8 cellular contexts compared by ENCODE assay signal in the genomic region with DNA sequence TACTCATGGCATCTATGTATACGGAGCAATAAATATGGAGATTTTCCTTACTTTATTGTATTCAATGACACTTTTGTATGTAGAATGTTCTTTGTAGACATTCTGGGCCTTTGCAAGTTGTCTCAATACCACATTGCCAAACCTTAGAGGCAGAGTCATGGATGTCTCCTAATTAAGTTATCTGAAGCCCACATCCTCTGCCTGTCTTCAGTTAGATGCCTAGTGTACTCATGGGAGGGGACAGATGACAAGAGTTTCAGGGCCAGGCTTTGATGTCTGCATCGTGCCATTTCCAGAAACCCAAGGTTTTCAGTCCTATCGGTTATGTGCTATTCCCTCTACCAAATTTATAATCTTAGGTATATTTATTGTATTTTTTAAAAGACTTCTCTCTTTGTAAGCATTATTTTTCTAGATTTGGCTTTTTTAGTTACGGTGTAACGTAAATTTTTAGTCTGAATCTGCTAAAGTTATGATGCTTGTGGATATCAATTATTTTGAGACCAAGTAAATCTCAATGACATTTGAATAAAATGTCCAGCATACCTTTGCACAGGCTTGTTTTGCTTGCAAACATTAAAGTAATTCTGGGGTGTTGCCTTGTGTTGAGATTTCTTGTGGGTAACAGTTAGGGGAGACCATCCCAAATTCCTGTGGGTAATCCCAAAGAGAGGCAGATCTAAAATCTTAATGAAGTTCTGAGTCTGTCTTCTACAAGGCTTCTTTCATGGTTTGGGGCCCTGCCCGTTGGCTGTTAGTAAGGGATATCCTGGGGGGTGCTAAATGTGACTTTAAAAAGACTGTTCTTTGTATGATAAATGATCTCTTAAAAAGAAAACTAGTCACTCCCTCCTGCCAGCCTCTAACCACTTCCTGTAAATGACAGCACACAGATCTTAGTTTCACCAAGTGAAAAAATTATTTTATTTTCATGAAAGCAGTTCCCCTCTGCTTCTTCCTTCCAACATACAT. TPM values are rescaled to one million over a fixed set of nuclear protein-coding genes. Genes with fewer than 3 reads are reported as not detected.
A peak's percentile ranks its signal among the peaks of the same experiment; 100 is the strongest.
DNase-seq lines count a peak whose midpoint lies in the region; ATAC-seq, FAIRE-seq and TF ChIP-seq lines count a peak whose summit lies in the region.

No MANE protein-coding gene starts in this region.

- FAIRE-seq in D721Med (lab: Jason Lieb, UNC), result no peak

- peaks cover 0 to 3% of the 10 kb centered on the region in 2 donors for H3K36me3 Mint-ChIP-seq in CD4-positive, alpha-beta memory T cell
- H3K36me3 Mint-ChIP-seq in naive thymus-derived CD4-positive, alpha-beta T cell, result peaks cover 0 to 15% (median 0%) of the 10 kb centered on the region in 5 donors

- H3K4me3 Mint-ChIP-seq in CD4-positive, alpha-beta memory T cell, result peak overlapping the region; percentile 50 to 88 (median 70)
- peak overlapping the region; percentile 48 to 88 (median 76) for H3K4me3 Mint-ChIP-seq in naive thymus-derived CD4-positive, alpha-beta T cell

- intact Hi-C loops in CD4-positive, alpha-beta memory T cell (cut with micrococcal nuclease), result loop anchor here (1.0 to 10.0 kb wide), 3 partner anchors 9 to 202 kb away; partner anchors contain the start of gene AKIRIN1
- intact Hi-C loops in naive thymus-derived CD4-positive, alpha-beta T cell (cut with micrococcal nuclease), result loop anchor here (1.0 to 10.0 kb wide), 8 partner anchors 9 to 378 kb away; partner anchors contain the start of genes AKIRIN1 (in 2 of the 2) and PABPC4 (in 1 of the 2)

- no peaks in the 10 kb centered on the region for H3K9me3 ChIP-seq in CD4-positive, alpha-beta memory T cell (ENCODE audit: control insufficient read depth in 1 of 2, low read length in 2 of 2)
- no peaks in the 10 kb centered on the region for H3K9me3 ChIP-seq in naive thymus-derived CD4-positive, alpha-beta T cell (ENCODE audit: control insufficient read depth in 2 of 3, low read length in 3 of 3)

- TF ChIP-seq CTCF in astrocyte of the cerebellum (IDR thresholded peaks at IDR 0.05; ENCODE audit: low read depth, low read length, missing control alignments) (no peak), D721Med (IDR thresholded peaks at IDR 0.05; ENCODE audit: insufficient read depth, missing control alignments) (no peak)

- peak overlapping the region; percentile 91 to 96 (median 93) for H3K27ac Mint-ChIP-seq in CD4-positive, alpha-beta memory T cell
- H3K27ac Mint-ChIP-seq in naive thymus-derived CD4-positive, alpha-beta T cell, result peak overlapping the region; percentile 86 to 97 (median 95)

- H3K4me1 ChIP-seq in CD4-positive, alpha-beta memory T cell (ENCODE audit: insufficient read depth, low read length), result peaks cover 85% of the 10 kb centered on the region
- H3K4me1 ChIP-seq in naive thymus-derived CD4-positive, alpha-beta T cell (ENCODE audit: control insufficient read depth in 2 of 2, insufficient read depth in 2 of 2, low read length in 2 of 2), result peaks cover 53 to 58% of the 10 kb centered on the region in 2 donors

- H3K27me3 ChIP-seq in CD4-positive, alpha-beta memory T cell (ENCODE audit: insufficient read depth, low read length), result no peaks in the 10 kb centered on the region
- no peaks in the 10 kb centered on the region for H3K27me3 ChIP-seq in naive thymus-derived CD4-positive, alpha-beta T cell (ENCODE audit: control insufficient read depth in 2 of 2, insufficient read depth in 2 of 2, low read length in 2 of 2)

- no peaks in the 10 kb centered on the region for H3K36me3 ChIP-seq in CD4-positive, alpha-beta memory T cell (ENCODE audit: insufficient read depth, low read length)
- H3K36me3 ChIP-seq in naive thymus-derived CD4-positive, alpha-beta T cell (ENCODE audit: control insufficient read depth in 2 of 3, insufficient read depth in 3 of 3, low read length in 3 of 3), result no peaks in the 10 kb centered on the region

- H3K4me3 ChIP-seq in CD4-positive, alpha-beta memory T cell (ENCODE audit: low read length in 2 of 2), result peak overlapping the region; percentile 17 to 28
- H3K4me3 ChIP-seq in astrocyte of the cerebellum (ENCODE audit: low read depth, low read length), result no peak overlapping the region
- peak overlapping the region; percentile 62 for H3K4me3 ChIP-seq in naive thymus-derived CD4-positive, alpha-beta T cell (ENCODE audit: low read length)

- peak; percentile 77 to 89 (median 85) for DNase-seq in CD4-positive, alpha-beta memory T cell
- DNase-seq in SKM-1 treated with dmso at 0.1 percent for 144 hours (lab: John Stamatoyannopoulos, UW; ENCODE audit: unreplicated experiment) (peak; percentile 59), astrocyte of the cerebellum (ENCODE audit: low read depth) (peak; percentile 82), D721Med (ENCODE audit: insufficient read length, low spot score) (no peak), HuH-7 (ENCODE audit: low spot score) (no peak), left lobe of liver (ENCODE audit: low spot score) (no peak)
- peak in 7 of 9 donors; percentile 73 to 90 (median 89) for DNase-seq in naive thymus-derived CD4-positive, alpha-beta T cell

- peak overlapping the region; percentile 55 for H3K27ac ChIP-seq in CD4-positive, alpha-beta memory T cell (ENCODE audit: low read depth, low read length)
- H3K27ac ChIP-seq in naive thymus-derived CD4-positive, alpha-beta T cell (ENCODE audit: low read depth, low read length), result peak overlapping the region; percentile 78

- no peaks in the 10 kb centered on the region for H3K27me3 Mint-ChIP-seq in CD4-positive, alpha-beta memory T cell
- no peaks in the 10 kb centered on the region for H3K27me3 Mint-ChIP-seq in naive thymus-derived CD4-positive, alpha-beta T cell

- in situ Hi-C loops in astrocyte of the cerebellum (cut with HindIII; ENCODE audit: low sequenced_read_pairs), result no loop called here

- H3K9me3 Mint-ChIP-seq in CD4-positive, alpha-beta memory T cell, result peaks cover 0 to 6% (median 0%) of the 10 kb centered on the region in 8 donors
- peaks cover 0 to 1% (median 0%) of the 10 kb centered on the region in 11 donors for H3K9me3 Mint-ChIP-seq in naive thymus-derived CD4-positive, alpha-beta T cell

- CTCF ChIA-PET in CD4-positive, alpha-beta memory T cell (lab: Charles Lee; ENCODE audit: partially characterized antibody), result interaction anchor here (1.2 to 4.2 kb wide), 3 partner anchors 9 to 62 kb away, joined by 6 to 27 read pairs (median 17); no protein-coding TSS in a partner anchor
- CTCF ChIA-PET in naive thymus-derived CD4-positive, alpha-beta T cell (lab: Charles Lee), result interaction anchor here (0.9 to 2.3 kb wide), 3 partner anchors 9 to 61 kb away, joined by 4 to 11 read pairs (median 4); no protein-coding TSS in a partner anchor

- H3K4me1 Mint-ChIP-seq in CD4-positive, alpha-beta memory T cell, result peaks cover 60 to 90% (median 73%) of the 10 kb centered on the region in 4 donors
- peaks cover 67 to 91% (median 80%) of the 10 kb centered on the region in 7 donors for H3K4me1 Mint-ChIP-seq in naive thymus-derived CD4-positive, alpha-beta T cell

- ATAC-seq in HG02610 (IDR thresholded peaks at IDR 0.05; ENCODE audit: unreplicated experiment) (peak; percentile 32), left lobe of liver (no peak)
- peak; percentile 89 for ATAC-seq in naive thymus-derived CD4-positive, alpha-beta T cell

- POLR2A ChIA-PET in CD4-positive, alpha-beta memory T cell (lab: Charles Lee; ENCODE audit: partially characterized antibody), result interaction anchor here (0.6 to 5.7 kb wide), 7 partner anchors 10 to 57 kb away, joined by 3 to 163 read pairs (median 9); partner anchors contain the start of gene MACF1
- POLR2A ChIA-PET in naive thymus-derived CD4-positive, alpha-beta T cell (lab: Charles Lee), result interaction anchor here (1.0 to 1.8 kb wide), 5 partner anchors 8 to 17 kb away, joined by 3 to 16 read pairs (median 4); no protein-coding TSS in a partner anchor

RNA-seq across cellular contexts. Expression of gene MACF1, which starts 8.0 kb away (rescaled TPM):
- total RNA-seq in CD4-positive, alpha-beta memory T cell, result 100 to 1,000 TPM; 329 to 387 TPM
- polyA plus RNA-seq in CD4-positive, alpha-beta memory T cell, result 100 to 1,000 TPM in 1 of 2 donors, 1 to 10 TPM in 1; 6.8 to 114 TPM
- 100 to 1,000 TPM; 282 to 409 (median 335) TPM for total RNA-seq in naive thymus-derived CD4-positive, alpha-beta T cell
- 10 to 100 TPM; 21.2 to 90.3 TPM for polyA plus RNA-seq in naive thymus-derived CD4-positive, alpha-beta T cell
- total RNA-seq in left lobe of liver, result 89.9 TPM

Comparison
In these comparisons a context has a peak if more than half of its experiments do, and no peak if none do; other contexts are left out.
1. DNase-seq: peak in CD4-positive, alpha-beta memory T cell (5 of 5), SKM-1 treated with dmso at 0.1 percent for 144 hours (single experiment), astrocyte of the cerebellum (single experiment) and naive thymus-derived CD4-positive, alpha-beta T cell (7 of 9); none in D721Med (single experiment), HuH-7 (single experiment) and left lobe of liver (single experiment).